Comparison of ENCODE assay signal across 9 cellular contexts in genomic region chr16:57533618-57534336, GRCh38. TPM values are rescaled to one million over a fixed set of nuclear protein-coding genes. Genes with fewer than 3 reads are reported as not detected.
DNase-seq lines count a peak whose midpoint lies in the region; ATAC-seq, FAIRE-seq and TF ChIP-seq lines count a peak whose summit lies in the region.
"Had no signal": no experiment of that assay in that cellular context is flagged by ENCODE, and none has a peak within 500 bp of the region (broad histone marks: within the 10 kb centered on the region; RNA-seq: fewer than 3 reads in every experiment).

No MANE protein-coding gene starts in this region.

- CTCF ChIA-PET in T-cell (lab: Charles Lee): no interaction called here
- CTCF ChIA-PET in endothelial cell of umbilical vein (lab: Charles Lee): interaction anchor here (1.0 to 1.3 kb wide), 2 partner anchors 15 to 71 kb away, joined by 3 to 4 read pairs; partner anchors contain the start of gene POLR2C

- H3K9me2 ChIP-seq in GM23338 (ENCODE audit: insufficient read depth): no peaks in the 10 kb centered on the region

- H3F3A ChIP-seq in GM23338 (replicated peaks; ENCODE audit: low read depth): 0 out of 2 replicates have a peak, but pooled peaks cover 13% of the 10 kb centered on the region

- BruUV-seq in endothelial cell of umbilical vein (replicated peaks; lab: Mats Ljungman, UMichigan): no TSS peak

- H3K4me1 Mint-ChIP-seq in GM23338 (peaks cover 68% of the 10 kb centered on the region), T-cell (peaks cover 80 to 86% (median 84%) of the 10 kb centered on the region in 3 donors)

- H2AFZ ChIP-seq in GM23338 (no peak overlapping the region), endothelial cell of umbilical vein (ENCODE audit: low read depth, low read length) (no peak overlapping the region)

- H3K4me3 Mint-ChIP-seq in GM23338: peak overlapping the region; percentile 3; the same call in 1 of the 3 replicates
- peak overlapping the region in 2 of 3 donors; percentile 46 to 85 for H3K4me3 Mint-ChIP-seq in T-cell

- peaks cover 9% of the 10 kb centered on the region; the same call in 1 of the 2 replicates for H4K20me1 ChIP-seq in GM23338 (replicated peaks; ENCODE audit: insufficient read depth)
- H4K20me1 ChIP-seq in endothelial cell of umbilical vein (replicated peaks; ENCODE audit: control insufficient read depth, extremely low read depth, insufficient read depth, low read length): no peaks in the 10 kb centered on the region

- H3K9me3 ChIP-seq in endothelial cell of umbilical vein (replicated peaks; ENCODE audit: control insufficient read depth, insufficient read depth, low read length) (no peaks in the 10 kb centered on the region), sigmoid colon (no peaks in the 10 kb centered on the region)

- peaks cover 38% of the 10 kb centered on the region for H3K4me1 ChIP-seq in GM23338 (ENCODE audit: insufficient read depth)
- peaks cover 39% of the 10 kb centered on the region for H3K4me1 ChIP-seq in endothelial cell of umbilical vein (ENCODE audit: control insufficient read depth, extremely low read depth, insufficient read depth, low read length)
- H3K4me1 ChIP-seq in sigmoid colon: peaks cover 0 to 71% (median 64%) of the 10 kb centered on the region in 4 donors

- TF ChIP-seq CTCF in GM23338 (conservative IDR thresholded peaks at IDR 0.05; ENCODE audit: low read depth in 2 of 2) (no peak), endothelial cell of umbilical vein (IDR thresholded peaks at IDR 0.05; ENCODE audit: extremely low read depth in 1 of 2, insufficient read depth in 1 of 2, low read depth in 1 of 2, low read length in 2 of 2) (no peak), sigmoid colon (IDR thresholded peaks at IDR 0.05) (no peak)

- H3K9me3 Mint-ChIP-seq in GM23338 (peaks cover 3% of the 10 kb centered on the region; the same call in 2 of the 3 replicates), T-cell (no peaks in the 10 kb centered on the region)

- H3K27me3 ChIP-seq in GM23338 (ENCODE audit: insufficient read depth) (peaks cover 24% of the 10 kb centered on the region), endothelial cell of umbilical vein (ENCODE audit: control insufficient read depth in 2 of 2, insufficient read depth in 2 of 2, low read length in 2 of 2) (peaks cover 0 to 19% of the 10 kb centered on the region in 2 experiments), sigmoid colon (no peaks in the 10 kb centered on the region)

- H3K27ac ChIP-seq in GM23338 (ENCODE audit: low read depth) (no peak overlapping the region), endothelial cell of umbilical vein (ENCODE audit: insufficient read depth, low read depth, low read length) (no peak overlapping the region), sigmoid colon (peak overlapping the region; percentile 40 to 94 (median 72))
- H3K27ac ChIP-seq: epithelial cell of prostate had no signal

- H3K4me2 ChIP-seq in GM23338 (no peak overlapping the region; the same call in 1 of the 2 replicates), endothelial cell of umbilical vein (ENCODE audit: insufficient read depth, low read length) (no peak overlapping the region)

- POLR2A ChIA-PET in T-cell (lab: Charles Lee): no interaction called here
- POLR2A ChIA-PET in endothelial cell of umbilical vein (lab: Charles Lee): no interaction called here

- H3K9ac ChIP-seq in endothelial cell of umbilical vein (replicated peaks; ENCODE audit: extremely low read depth, insufficient read depth, low read length): no peak overlapping the region

- 35 to 41% methylated on average over 15 of the region's 15 CpGs for WGBS in sigmoid colon, 2 donors

- ATAC-seq in GM23338 (no peak), T-cell (replicated peaks in 1 of 4) (no peak)

- TF ChIP-seq POLR2A in endothelial cell of umbilical vein (IDR thresholded peaks at IDR 0.05; ENCODE audit: low read depth, low read length): no peak
- TF ChIP-seq POLR2A in sigmoid colon (IDR thresholded peaks at IDR 0.05): no peak

- peak overlapping the region; percentile 16; the same call in 1 of the 2 replicates for H3K27ac Mint-ChIP-seq in GM23338
- peak overlapping the region; percentile 87 for H3K27ac Mint-ChIP-seq in T-cell

- peaks cover 49% of the 10 kb centered on the region for H3K27me3 Mint-ChIP-seq in GM23338 (ENCODE audit: insufficient read depth, low read depth, poor library complexity)
- H3K27me3 Mint-ChIP-seq in T-cell: no peaks in the 10 kb centered on the region

- no peaks in the 10 kb centered on the region for H3K9me1 ChIP-seq in endothelial cell of umbilical vein (replicated peaks; ENCODE audit: control insufficient read depth, extremely low read depth, insufficient read depth, low read length)

- dilution Hi-C loops in endothelial cell of umbilical vein (cut with MboI; ENCODE audit: extremely low pct_ligation_motif_present, low sequenced_read_pairs): no loop called here

- H3K36me3 ChIP-seq in GM23338 (ENCODE audit: insufficient read depth) (no peaks in the 10 kb centered on the region), endothelial cell of umbilical vein (ENCODE audit: control insufficient read depth in 2 of 2, extremely low read depth in 1 of 2, insufficient read depth in 2 of 2, low read length in 2 of 2) (no peaks in the 10 kb centered on the region), sigmoid colon (no peaks in the 10 kb centered on the region)

- H3K36me3 Mint-ChIP-seq in GM23338 (ENCODE audit: low read depth) (peaks cover 30% of the 10 kb centered on the region), T-cell (peaks cover 5% of the 10 kb centered on the region)

- no peak overlapping the region for H3K4me3 ChIP-seq in GM23338
- no peak overlapping the region for H3K4me3 ChIP-seq in endothelial cell of umbilical vein (replicated peaks in 1 of 3; ENCODE audit: insufficient read depth in 1 of 3, low read depth in 1 of 3, low read length in 3 of 3)
- no peak overlapping the region for H3K4me3 ChIP-seq in sigmoid colon

- intact Hi-C loops in endothelial cell of umbilical vein (cut with micrococcal nuclease): loop anchor here (2.0 kb wide), 1 partner anchor 47 kb away; the partner anchor contains the start of gene DOK4
- intact Hi-C loops in sigmoid colon (cut with DNase I): loop anchor here (2.0 to 10.0 kb wide), 3 partner anchors 87 to 471 kb away; partner anchors contain the start of genes CIAPIN1, COQ9, PSME3IP1 and RSPRY1

- no peak for FAIRE-seq in endothelial cell of umbilical vein (lab: Jason Lieb, UNC)

- no peak for DNase-seq in GM23338 (ENCODE audit: low spot score)
- DNase-seq in T-cell: peak in 13 of 34 experiments; percentile 26 to 51 (median 38)
- DNase-seq in endothelial cell of umbilical vein (ENCODE audit: low read depth, low spot score): peak; percentile 15
- peak; percentile 72 for DNase-seq in sigmoid colon
- DNase-seq in H4 (ENCODE audit: low spot score): no peak
- DNase-seq in cerebellar nuclear complex (lab: John Stamatoyannopoulos, UW): no peak
- no peak for DNase-seq in stimulated activated CD4-positive, alpha-beta T cell treated with anti-CD3 and anti-CD28 coated beads, Interleukin-12 subunit alpha, Interleukin-12 subunit beta, amount 100 ng/mL, for 4 hours
- no peak for DNase-seq in CD1c-positive myeloid dendritic cell (ENCODE audit: extremely low spot score)

- H3K79me2 ChIP-seq in GM23338 (replicated peaks; ENCODE audit: insufficient read depth): peaks cover 15% of the 10 kb centered on the region
- H3K79me2 ChIP-seq in endothelial cell of umbilical vein (ENCODE audit: control insufficient read depth, insufficient read depth, low read length): no peaks in the 10 kb centered on the region

- TF ChIP-seq EP300 in sigmoid colon (IDR thresholded peaks at IDR 0.05): no peak

RNA-seq across cellular contexts. Expression of gene CCDC102A, which starts 2.6 kb away (rescaled TPM):
- 4.7 and 5.2 TPM in 2 replicates for total RNA-seq in GM23338 (2014; rRNA removed; shearing (Covaris generic))
- 2.0 and 3.2 TPM in 2 replicates for polyA plus RNA-seq in GM23338 (2016; fragmentation: Nextera tagmentation; extraction: Ambion mirVana)
- total RNA-seq in T-cell: 10 to 100 TPM in 1 of 5 donors, 1 to 10 TPM in 4; 6.1 to 11.2 (median 6.6) TPM
- total RNA-seq in endothelial cell of umbilical vein: 6.6 and 7.8 TPM in 2 replicates
- polyA plus RNA-seq in endothelial cell of umbilical vein: 12.0 and 12.2 TPM in 2 replicates
- 8.3 and 11.9 TPM in 2 replicates for polyA plus RNA-seq in endothelial cell of umbilical vein (2011; cell fraction: cytosol; rRNA removed)
- polyA plus RNA-seq in endothelial cell of umbilical vein (2011; cell fraction: nucleus; rRNA removed): 6.6 and 8.4 TPM in 2 replicates
- 5.1 and 7.9 TPM in 2 replicates for polyA plus RNA-seq in endothelial cell of umbilical vein (2012)
- 4.1 and 4.2 TPM in 2 replicates for polyA minus RNA-seq in endothelial cell of umbilical vein
- 1.9 TPM for polyA minus RNA-seq in endothelial cell of umbilical vein (2011; cell fraction: cytosol; rRNA and poly(A)+ RNA removed)
- 1.4 and 3.3 TPM in 2 replicates for polyA minus RNA-seq in endothelial cell of umbilical vein (2011; cell fraction: nucleus; rRNA and poly(A)+ RNA removed)
- total RNA-seq in sigmoid colon: 10 to 100 TPM; 17.8 to 46.8 (median 21.0) TPM
- 1 to 10 TPM; 1.6 to 4.0 (median 2.4) TPM for polyA plus RNA-seq in sigmoid colon
- total RNA-seq in H4 (2014; rRNA removed; shearing (Covaris generic)): 5.8 and 10.2 TPM in 2 replicates

RNA-seq across cellular contexts. Expression of gene ADGRG5, which starts 8.7 kb away (rescaled TPM):
- total RNA-seq in GM23338 (2014; rRNA removed; shearing (Covaris generic)): 5.5 and 11.1 TPM in 2 replicates
- 2.2 and 2.6 TPM in 2 replicates for polyA plus RNA-seq in GM23338 (2016; fragmentation: Nextera tagmentation; extraction: Ambion mirVana)
- 10 to 100 TPM in 1 of 5 donors, 1 to 10 TPM in 4; 1.5 to 10.2 (median 5.9) TPM for total RNA-seq in T-cell
- not detected in 2 replicates for total RNA-seq in endothelial cell of umbilical vein
- polyA plus RNA-seq in endothelial cell of umbilical vein: not detected in 2 replicates
- polyA plus RNA-seq in endothelial cell of umbilical vein (2011; cell fraction: cytosol; rRNA removed): not detected in 2 replicates
- polyA plus RNA-seq in endothelial cell of umbilical vein (2011; cell fraction: nucleus; rRNA removed): 0.05 TPM in 1 of 2 replicates, not detected in the other
- not detected in 2 replicates for polyA plus RNA-seq in endothelial cell of umbilical vein (2012)
- not detected in 2 replicates for polyA minus RNA-seq in endothelial cell of umbilical vein
- not detected for polyA minus RNA-seq in endothelial cell of umbilical vein (2011; cell fraction: cytosol; rRNA and poly(A)+ RNA removed)
- not detected in 2 replicates for polyA minus RNA-seq in endothelial cell of umbilical vein (2011; cell fraction: nucleus; rRNA and poly(A)+ RNA removed)
- under 1 TPM in 1 of 4 donors, not detected in 3; 0.36 TPM for total RNA-seq in sigmoid colon
- polyA plus RNA-seq in sigmoid colon: 1 to 10 TPM in 1 of 3 donors, under 1 TPM in 2; 0.60 to 4.0 (median 0.69) TPM
- not detected in 2 replicates for total RNA-seq in H4 (2014; rRNA removed; shearing (Covaris generic))

RNA-seq across cellular contexts. Expression of gene DOK4, which starts 47.5 kb away (rescaled TPM):
- 26.6 and 29.1 TPM in 2 replicates for total RNA-seq in GM23338 (2014; rRNA removed; shearing (Covaris generic))
- polyA plus RNA-seq in GM23338 (2016; fragmentation: Nextera tagmentation; extraction: Ambion mirVana) (11.4 and 12.9 TPM in 2 replicates), endothelial cell of umbilical vein (22.5 and 23.4 TPM in 2 replicates), sigmoid colon (100 to 1,000 TPM; 102 to 147 (median 103) TPM)
- total RNA-seq in T-cell (1 to 10 TPM; 2.2 to 4.1 (median 3.1) TPM), endothelial cell of umbilical vein (22.3 and 24.4 TPM in 2 replicates), sigmoid colon (10 to 100 TPM in 2 of 4 donors, 1 to 10 TPM in 2; 3.9 to 21.8 (median 10.1) TPM)
- 21.2 and 23.3 TPM in 2 replicates for polyA plus RNA-seq in endothelial cell of umbilical vein (2011; cell fraction: cytosol; rRNA removed)
- polyA plus RNA-seq in endothelial cell of umbilical vein (2011; cell fraction: nucleus; rRNA removed): 40.5 and 44.7 TPM in 2 replicates
- 16.6 and 20.1 TPM in 2 replicates for polyA plus RNA-seq in endothelial cell of umbilical vein (2012)
- 18.0 and 23.8 TPM in 2 replicates for polyA minus RNA-seq in endothelial cell of umbilical vein
- polyA minus RNA-seq in endothelial cell of umbilical vein (2011; cell fraction: cytosol; rRNA and poly(A)+ RNA removed): 17.8 TPM
- polyA minus RNA-seq in endothelial cell of umbilical vein (2011; cell fraction: nucleus; rRNA and poly(A)+ RNA removed): 5.4 and 6.0 TPM in 2 replicates
- total RNA-seq in H4 (2014; rRNA removed; shearing (Covaris generic)): 15.5 and 25.4 TPM in 2 replicates

Comparison
In these comparisons a context has a peak if more than half of its experiments do, and no peak if none do; other contexts are left out.
1. DNase-seq: peak in endothelial cell of umbilical vein (single experiment) and sigmoid colon (single experiment); none in GM23338 (single experiment), H4 (single experiment), cerebellar nuclear complex (0 of 2), stimulated activated CD4-positive, alpha-beta T cell treated with anti-CD3 and anti-CD28 coated beads, Interleukin-12 subunit alpha, Interleukin-12 subunit beta, amount 100 ng/mL, for 4 hours (single experiment) and CD1c-positive myeloid dendritic cell (single experiment).
2. H3K27ac ChIP-seq: peak in sigmoid colon (4 of 4); none in GM23338 (single experiment) and endothelial cell of umbilical vein (single experiment).